20 cellular contexts compared by ENCODE assay signal in the genomic region with DNA sequence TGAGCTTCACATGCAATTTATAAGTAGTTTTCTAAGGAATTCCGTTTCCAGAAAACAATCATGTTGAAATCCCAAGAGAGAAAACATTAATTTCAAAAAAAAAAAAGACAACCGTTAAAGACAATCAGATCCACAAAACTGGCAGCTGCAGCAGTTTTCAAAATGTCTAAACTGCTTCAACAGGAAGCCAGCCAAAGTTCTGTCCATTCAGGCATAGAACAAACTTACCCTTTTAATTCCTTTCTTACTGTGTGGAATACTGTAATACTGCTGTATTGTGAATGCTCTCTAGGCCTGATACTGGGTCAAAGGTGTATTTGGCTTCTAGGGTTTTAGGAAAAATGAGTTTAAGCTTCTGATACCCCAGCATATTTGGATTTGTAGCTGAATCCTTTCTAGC. TPM values are rescaled to one million over a fixed set of nuclear protein-coding genes. Genes with fewer than 3 reads are reported as not detected.
DNase-seq lines count a peak whose midpoint lies in the region; ATAC-seq lines count a peak whose summit lies in the region.
"Had no signal": no experiment of that assay in that cellular context is flagged by ENCODE, and none has a peak within 500 bp of the region (broad histone marks: within the 10 kb centered on the region; RNA-seq: fewer than 3 reads in every experiment).

No MANE protein-coding gene starts in this region.

- no peak overlapping the region for H3K4me3 ChIP-seq in BLaER1
- no peak overlapping the region for H3K4me3 ChIP-seq in mesenchymal stem cell (ENCODE audit: insufficient read depth in 1 of 2, low read depth in 1 of 2, low read length in 2 of 2)
- H3K4me3 ChIP-seq: HAP-1, right lobe of liver, suprapubic skin had no signal

- no peak overlapping the region for H4K8ac ChIP-seq in mesenchymal stem cell (ENCODE audit: low read length)

- H3K79me1 ChIP-seq in mesenchymal stem cell (replicated peaks; ENCODE audit: low read length, poor library complexity, severe bottlenecking): no peaks in the 10 kb centered on the region

- H2BK15ac ChIP-seq in mesenchymal stem cell (ENCODE audit: low read depth, poor library complexity, severe bottlenecking): no peak overlapping the region

- H3K9me3 ChIP-seq in BLaER1 (no peaks in the 10 kb centered on the region), mesenchymal stem cell (ENCODE audit: control insufficient read depth, low read length) (no peaks in the 10 kb centered on the region)
- H3K9me3 ChIP-seq: Caco-2, HAP-1, right lobe of liver, suprapubic skin had no signal

- no peak overlapping the region for H3K4ac ChIP-seq in mesenchymal stem cell (ENCODE audit: low read depth in 1 of 2, low read length in 2 of 2)

- no peak for ATAC-seq in activated CD4-positive, alpha-beta T cell treated with anti-CD3 and anti-CD28 coated beads for 36 hours
- no peak for ATAC-seq in GM19324 (IDR thresholded peaks at IDR 0.05; ENCODE audit: low FRiP score, unreplicated experiment)
- ATAC-seq in natural killer cell treated with Interleukin-12 subunit alpha and Interleukin-12 subunit beta and Interleukin-15 and Interleukin-18, amount 100 ng/mL, for 72 hours: no peak
- ATAC-seq: right lobe of liver had no signal

- no peak overlapping the region for H3K14ac ChIP-seq in mesenchymal stem cell (ENCODE audit: low read length in 2 of 2)

- no peak overlapping the region for H3K18ac ChIP-seq in mesenchymal stem cell (ENCODE audit: low read depth in 1 of 2, low read length in 2 of 2)

- H3K9ac ChIP-seq in BLaER1 (0 out of 2 replicates have a peak overlapping the region, but pooled peaks have one; percentile 21), mesenchymal stem cell (ENCODE audit: low read length) (peak overlapping the region; percentile 10)

- no peak overlapping the region for H3K4me3 Mint-ChIP-seq in activated CD4-positive, alpha-beta T cell treated with anti-CD3 and anti-CD28 coated beads for 36 hours
- no peak overlapping the region for H3K4me3 Mint-ChIP-seq in natural killer cell treated with Interleukin-12 subunit alpha and Interleukin-12 subunit beta and Interleukin-15 and Interleukin-18, amount 100 ng/mL, for 72 hours
- H3K4me3 Mint-ChIP-seq: activated CD4-positive, alpha-beta memory T cell treated with anti-CD3 and anti-CD28 coated beads, Interleukin-2, amount 10 ng/mL, durations not matched to agents 7 days and 5 days; activated naive CD8-positive, alpha-beta T cell treated with anti-CD3 and anti-CD28 coated beads for 36 hours; neural crest cell had no signal

- intact Hi-C loops in activated CD4-positive, alpha-beta T cell treated with anti-CD3 and anti-CD28 coated beads for 36 hours (cut with DNase I, micrococcal nuclease): no loop called here

- H3K36me3 ChIP-seq in BLaER1: no peaks in the 10 kb centered on the region
- H3K36me3 ChIP-seq in mesenchymal stem cell (ENCODE audit: control insufficient read depth in 1 of 2, insufficient read depth in 2 of 2, low read depth in 1 of 2, low read length in 2 of 2): no peaks in the 10 kb centered on the region
- H3K36me3 ChIP-seq: HAP-1, right lobe of liver, suprapubic skin had no signal

- no peaks in the 10 kb centered on the region for H4K20me1 ChIP-seq in BLaER1

- WGBS in mesenchymal stem cell: 94% methylated on average over 2 of the region's 2 CpGs

- no peak overlapping the region for H3K27ac Mint-ChIP-seq in activated CD4-positive, alpha-beta T cell treated with anti-CD3 and anti-CD28 coated beads for 36 hours
- no peak overlapping the region for H3K27ac Mint-ChIP-seq in natural killer cell treated with Interleukin-12 subunit alpha and Interleukin-12 subunit beta and Interleukin-15 and Interleukin-18, amount 100 ng/mL, for 72 hours
- H3K27ac Mint-ChIP-seq: activated CD4-positive, alpha-beta memory T cell treated with anti-CD3 and anti-CD28 coated beads, Interleukin-2, amount 10 ng/mL, durations not matched to agents 7 days and 5 days; activated naive CD8-positive, alpha-beta T cell treated with anti-CD3 and anti-CD28 coated beads for 36 hours had no signal

- H2BK120ac ChIP-seq in mesenchymal stem cell (ENCODE audit: low read depth, low read length): no peak overlapping the region

- CTCF ChIA-PET in activated CD4-positive, alpha-beta T cell treated with anti-CD3 and anti-CD28 coated beads for 36 hours (lab: Charles Lee): no interaction called here

- H3K27me3 Mint-ChIP-seq in activated CD4-positive, alpha-beta T cell treated with anti-CD3 and anti-CD28 coated beads for 36 hours: peaks cover 8% of the 10 kb centered on the region
- peaks cover 23 to 38% of the 10 kb centered on the region in 2 donors for H3K27me3 Mint-ChIP-seq in natural killer cell treated with Interleukin-12 subunit alpha and Interleukin-12 subunit beta and Interleukin-15 and Interleukin-18, amount 100 ng/mL, for 72 hours

- H3K9me3 Mint-ChIP-seq in activated CD4-positive, alpha-beta T cell treated with anti-CD3 and anti-CD28 coated beads for 36 hours (ENCODE audit: low read depth): no peaks in the 10 kb centered on the region
- no peaks in the 10 kb centered on the region for H3K9me3 Mint-ChIP-seq in natural killer cell treated with Interleukin-12 subunit alpha and Interleukin-12 subunit beta and Interleukin-15 and Interleukin-18, amount 100 ng/mL, for 72 hours
- H3K9me3 Mint-ChIP-seq: activated CD4-positive, alpha-beta memory T cell treated with anti-CD3 and anti-CD28 coated beads, Interleukin-2, amount 10 ng/mL, durations not matched to agents 7 days and 5 days; activated naive CD8-positive, alpha-beta T cell treated with anti-CD3 and anti-CD28 coated beads for 36 hours; neural crest cell had no signal

- no peaks in the 10 kb centered on the region for H3K36me3 Mint-ChIP-seq in activated CD4-positive, alpha-beta T cell treated with anti-CD3 and anti-CD28 coated beads for 36 hours (ENCODE audit: low read depth)
- H3K36me3 Mint-ChIP-seq in natural killer cell treated with Interleukin-12 subunit alpha and Interleukin-12 subunit beta and Interleukin-15 and Interleukin-18, amount 100 ng/mL, for 72 hours: no peaks in the 10 kb centered on the region
- H3K36me3 Mint-ChIP-seq: activated naive CD8-positive, alpha-beta T cell treated with anti-CD3 and anti-CD28 coated beads for 36 hours had no signal

- no peak overlapping the region for H3K23ac ChIP-seq in mesenchymal stem cell (ENCODE audit: low read length in 2 of 2)

- H2AFZ ChIP-seq in mesenchymal stem cell (ENCODE audit: low read depth, low read length): no peak overlapping the region

- no peak overlapping the region for H2AK5ac ChIP-seq in mesenchymal stem cell (ENCODE audit: low read length, severe bottlenecking)

- H3K4me1 ChIP-seq in BLaER1: peaks cover 28% of the 10 kb centered on the region
- no peaks in the 10 kb centered on the region for H3K4me1 ChIP-seq in mesenchymal stem cell (ENCODE audit: control insufficient read depth, insufficient read depth, low read depth, low read length)
- H3K4me1 ChIP-seq: HAP-1, right lobe of liver, suprapubic skin had no signal

- no peaks in the 10 kb centered on the region for H3K27me3 ChIP-seq in BLaER1
- no peaks in the 10 kb centered on the region for H3K27me3 ChIP-seq in mesenchymal stem cell (ENCODE audit: control insufficient read depth in 1 of 2, insufficient read depth in 1 of 2, low read length in 2 of 2)
- H3K27me3 ChIP-seq: right lobe of liver, suprapubic skin had no signal

- no peak overlapping the region for H2BK12ac ChIP-seq in mesenchymal stem cell (ENCODE audit: low read length in 2 of 2)

- H3K4me1 Mint-ChIP-seq in activated CD4-positive, alpha-beta T cell treated with anti-CD3 and anti-CD28 coated beads for 36 hours: no peaks in the 10 kb centered on the region
- H3K4me1 Mint-ChIP-seq in natural killer cell treated with Interleukin-12 subunit alpha and Interleukin-12 subunit beta and Interleukin-15 and Interleukin-18, amount 100 ng/mL, for 72 hours (ENCODE audit: low read depth in 2 of 2): no peaks in the 10 kb centered on the region
- H3K4me1 Mint-ChIP-seq: activated CD4-positive, alpha-beta memory T cell treated with anti-CD3 and anti-CD28 coated beads, Interleukin-2, amount 10 ng/mL, durations not matched to agents 7 days and 5 days; activated naive CD8-positive, alpha-beta T cell treated with anti-CD3 and anti-CD28 coated beads for 36 hours; neural crest cell had no signal

- no peak overlapping the region for H2BK5ac ChIP-seq in mesenchymal stem cell (ENCODE audit: low read depth, low read length, poor library complexity, severe bottlenecking)

- DNase-seq in NCI-H1694 treated with DMSO at 0.1 percent for 48 hours (lab: John Stamatoyannopoulos, UW): peak; percentile 13
- peak; percentile 15 to 16 for DNase-seq in dermis microvascular lymphatic vessel endothelial cell (ENCODE audit: low read depth in 2 of 2)
- DNase-seq in mesenchymal stem cell: no peak
- DNase-seq in activated CD8-positive, alpha-beta memory T cell treated with anti-CD3 and anti-CD28 coated beads, Interleukin-2, amount 50 U/mL, for 4 hours: no peak
- no peak for DNase-seq in activated CD4-positive, alpha-beta T cell treated with anti-CD3 and anti-CD28 coated beads for 36 hours
- DNase-seq in natural killer cell treated with Interleukin-12 subunit alpha and Interleukin-12 subunit beta and Interleukin-15 and Interleukin-18, amount 100 ng/mL, for 72 hours (ENCODE audit: low spot score): no peak
- DNase-seq: activated CD4-positive, alpha-beta memory T cell treated with anti-CD3 and anti-CD28 coated beads, Interleukin-2, amount 10 ng/mL, durations not matched to agents 7 days and 5 days; activated naive CD8-positive, alpha-beta T cell treated with anti-CD3 and anti-CD28 coated beads for 36 hours; Caco-2; central memory CD4-positive, alpha-beta T cell; MM.1S; NCI-H748 treated with DMSO at 0.1 percent for 48 hours; right lobe of liver; RPMI8226; stimulated activated CD4-positive, alpha-beta T cell treated with anti-CD3 and anti-CD28 coated beads, Interleukin-2, amount 100 ng/mL, for 48 hours had no signal

- POLR2A ChIA-PET in activated CD4-positive, alpha-beta T cell treated with anti-CD3 and anti-CD28 coated beads for 36 hours (lab: Charles Lee): interaction anchor here (0.6 kb wide), 1 partner anchor 232 kb away, joined by 5 read pairs; no protein-coding TSS in a partner anchor

- peak overlapping the region; percentile 39 for H3K27ac ChIP-seq in BLaER1
- peak overlapping the region; percentile 16 for H3K27ac ChIP-seq in mesenchymal stem cell (ENCODE audit: low read length, poor library complexity, severe bottlenecking)
- H3K27ac ChIP-seq: right lobe of liver, suprapubic skin had no signal

- peak overlapping the region; percentile 54 for H3K4me2 ChIP-seq in BLaER1
- H3K4me2 ChIP-seq in mesenchymal stem cell (ENCODE audit: low read length, poor library complexity, severe bottlenecking): no peak overlapping the region

- no peak overlapping the region for H4K91ac ChIP-seq in mesenchymal stem cell (ENCODE audit: low read length)

RNA-seq across cellular contexts. Expression of gene HOXA1, which starts 31.6 kb away (rescaled TPM):
- 0.51 and 1.0 TPM in 2 replicates for total RNA-seq in dermis microvascular lymphatic vessel endothelial cell
- 1.6 TPM for polyA plus RNA-seq in mesenchymal stem cell (2013, experiment 1 of 2)
- polyA plus RNA-seq in mesenchymal stem cell (2013, experiment 2 of 2): 1.5 TPM
- total RNA-seq in activated CD4-positive, alpha-beta T cell treated with anti-CD3 and anti-CD28 coated beads for 36 hours: under 1 TPM; 0.12 to 0.14 TPM
- total RNA-seq in natural killer cell treated with Interleukin-12 subunit alpha and Interleukin-12 subunit beta and Interleukin-15 and Interleukin-18, amount 100 ng/mL, for 72 hours: under 1 TPM; 0.36 to 0.78 TPM

RNA-seq across cellular contexts. Expression of gene HOXA2, which starts 38.3 kb away (rescaled TPM):
- 0.25 and 0.39 TPM in 2 replicates for total RNA-seq in dermis microvascular lymphatic vessel endothelial cell
- polyA plus RNA-seq in mesenchymal stem cell (2013, experiment 1 of 2): 0.51 TPM
- 0.58 TPM for polyA plus RNA-seq in mesenchymal stem cell (2013, experiment 2 of 2)
- total RNA-seq in activated CD4-positive, alpha-beta T cell treated with anti-CD3 and anti-CD28 coated beads for 36 hours: not detected
- total RNA-seq in natural killer cell treated with Interleukin-12 subunit alpha and Interleukin-12 subunit beta and Interleukin-15 and Interleukin-18, amount 100 ng/mL, for 72 hours: not detected
- total RNA-seq: activated CD4-positive, alpha-beta memory T cell treated with anti-CD3 and anti-CD28 coated beads, Interleukin-2, amount 10 ng/mL, durations not matched to agents 7 days and 5 days; activated naive CD8-positive, alpha-beta T cell treated with anti-CD3 and anti-CD28 coated beads for 36 hours had no signal

Comparison
In these comparisons a context has a peak if more than half of its experiments do, and no peak if none do; other contexts are left out.
1. DNase-seq: peak in NCI-H1694 treated with DMSO at 0.1 percent for 48 hours (single experiment) and dermis microvascular lymphatic vessel endothelial cell (2 of 2); none in mesenchymal stem cell (single experiment), activated CD8-positive, alpha-beta memory T cell treated with anti-CD3 and anti-CD28 coated beads, Interleukin-2, amount 50 U/mL, for 4 hours (single experiment), activated CD4-positive, alpha-beta T cell treated with anti-CD3 and anti-CD28 coated beads for 36 hours (single experiment) and natural killer cell treated with Interleukin-12 subunit alpha and Interleukin-12 subunit beta and Interleukin-15 and Interleukin-18, amount 100 ng/mL, for 72 hours (single experiment).